ENCODE assay signal across 8 cellular contexts in genomic region chr14:103123128-103123633, GRCh38. TPM values are rescaled to one million over a fixed set of nuclear protein-coding genes. Genes with fewer than 3 reads are reported as not detected.
A peak's percentile ranks its signal among the peaks of the same experiment; 100 is the strongest.
DNase-seq lines count a peak whose midpoint lies in the region; ATAC-seq, FAIRE-seq and TF ChIP-seq lines count a peak whose summit lies in the region.

Gene TNFAIP2, plus strand, starts transcription at chr14:103123461. Its CDS starts 2,997 bp downstream, at chr14:103126458.

- peak; percentile 94 for TF ChIP-seq POLR2A in H54 (IDR thresholded peaks at IDR 0.05; ENCODE audit: low read depth, low read length)

- in situ Hi-C loops in ACHN (cut with HindIII; ENCODE audit: low pct_ligation_motif_present, low pct_unique_long_range_greater_than_20kb, low sequenced_read_pairs): no loop called here

- FAIRE-seq in H54 (lab: Jason Lieb, UNC): no peak

- no peak for ATAC-seq in stimulated activated naive CD8-positive, alpha-beta T cell treated with anti-CD3 and anti-CD28 coated beads, Interleukin-15, Interleukin-2, amounts not matched to agents 100 U/mL and 50 U/mL, for 24 hours
- ATAC-seq in HG03342 (IDR thresholded peaks at IDR 0.05; ENCODE audit: unreplicated experiment): no peak
- ATAC-seq in GM21576 (IDR thresholded peaks at IDR 0.05; ENCODE audit: unreplicated experiment): no peak
- ATAC-seq in HG03571 (IDR thresholded peaks at IDR 0.05; ENCODE audit: unreplicated experiment): no peak

- no peak for TF ChIP-seq CTCF in kidney epithelial cell (IDR thresholded peaks at IDR 0.05; ENCODE audit: insufficient read depth, low read length, poor library complexity, severe bottlenecking)

- peak within 1 kb of the TSS; percentile 61 for H3K4me3 ChIP-seq in kidney epithelial cell (ENCODE audit: low read depth, low read length)

- DNase-seq in ACHN (peak; percentile 46), H54 (ENCODE audit: insufficient read length, low spot score) (no peak), astrocyte of the hippocampus (ENCODE audit: low read depth, low spot score) (peak; percentile 46), kidney epithelial cell (ENCODE audit: low read depth) (no peak)
- peak; percentile 14 for DNase-seq in stimulated activated naive CD8-positive, alpha-beta T cell treated with anti-CD3 and anti-CD28 coated beads, Interleukin-15, Interleukin-2, amounts not matched to agents 100 U/mL and 50 U/mL, for 24 hours

- no peaks in the 10 kb centered on the region for H3K27me3 ChIP-seq in kidney epithelial cell (ENCODE audit: control insufficient read depth, insufficient read depth, low read length)

- H3K36me3 ChIP-seq in kidney epithelial cell (ENCODE audit: control insufficient read depth, insufficient read depth, low read length): no peaks in the 10 kb centered on the region

RNA-seq across cellular contexts. Expression of gene TNFAIP2, which starts in this region (rescaled TPM):
- 152 and 154 TPM in 2 replicates for total RNA-seq in kidney epithelial cell

Comparison
In these comparisons a context has a peak if more than half of its experiments do, and no peak if none do; other contexts are left out.
1. DNase-seq: peak in ACHN (single experiment), astrocyte of the hippocampus (single experiment) and stimulated activated naive CD8-positive, alpha-beta T cell treated with anti-CD3 and anti-CD28 coated beads, Interleukin-15, Interleukin-2, amounts not matched to agents 100 U/mL and 50 U/mL, for 24 hours (single experiment); none in H54 (single experiment) and kidney epithelial cell (single experiment).